In the genomic region with DNA sequence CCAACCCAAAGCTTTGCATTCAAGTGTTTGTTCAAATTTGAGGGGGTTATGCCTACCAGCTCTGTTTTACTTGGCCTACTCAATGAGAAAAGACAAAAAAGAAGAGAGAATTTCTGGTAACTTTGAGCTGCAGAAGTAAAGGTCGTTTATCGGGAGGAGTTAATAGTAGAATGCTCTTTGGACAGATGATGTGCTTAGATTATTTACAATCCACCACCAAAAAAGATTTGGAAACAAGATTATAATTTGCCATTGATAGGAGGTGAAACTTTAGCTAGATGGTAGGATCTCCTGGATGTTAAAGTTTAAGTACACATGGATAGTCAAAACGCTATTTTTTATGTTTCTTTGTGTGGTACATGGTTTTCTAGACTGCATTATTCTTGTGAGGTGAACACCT, we compare ENCODE assay signal across 35 cellular contexts.
"Had no signal": no experiment of that assay in that cellular context is flagged by ENCODE, and none has a peak within 500 bp of the region (broad histone marks: within the 10 kb centered on the region; RNA-seq: fewer than 3 reads in every experiment).

No MANE protein-coding gene starts in this region.

- H3K9me3 ChIP-seq: MG63 had no signal

- H3K27me3 ChIP-seq: MG63 had no signal

- H3K36me3 ChIP-seq: MG63 had no signal

- H3K4me3 ChIP-seq: MG63 had no signal

- DNase-seq: Karpas-422, Kasumi-1, MG63, MM.1S, MV-4-11, NCI-H1048, NCI-H1092, NCI-H1092 treated with DMSO at 0.1 percent for 48 hours, NCI-H1105, NCI-H1105 treated with DMSO at 0.1 percent for 48 hours, NCI-H1417, NCI-H1417 treated with DMSO at 0.1 percent for 48 hours, NCI-H1436, NCI-H1436 treated with DMSO at 0.1 percent for 48 hours, NCI-H146, NCI-H1694, NCI-H1694 treated with DMSO at 0.1 percent for 48 hours, NCI-H187, NCI-H187 treated with DMSO at 0.1 percent for 48 hours, NCI-H1930, NCI-H2029, NCI-H2029 treated with DMSO at 0.1 percent for 48 hours, NCI-H2081, NCI-H2081 treated with DMSO at 0.1 percent for 48 hours, NCI-H2107, NCI-H2171, NCI-H2171 treated with DMSO at 0.1 percent for 48 hours, NCI-H2227 treated with DMSO at 0.1 percent for 48 hours, NCI-H226, NCI-H345, NCI-H446, NCI-H446 treated with DMSO at 0.1 percent for 48 hours, NCI-H510A, NCI-H510A treated with DMSO at 0.1 percent for 48 hours, NCI-H524 had no signal
